In the genomic region with DNA sequence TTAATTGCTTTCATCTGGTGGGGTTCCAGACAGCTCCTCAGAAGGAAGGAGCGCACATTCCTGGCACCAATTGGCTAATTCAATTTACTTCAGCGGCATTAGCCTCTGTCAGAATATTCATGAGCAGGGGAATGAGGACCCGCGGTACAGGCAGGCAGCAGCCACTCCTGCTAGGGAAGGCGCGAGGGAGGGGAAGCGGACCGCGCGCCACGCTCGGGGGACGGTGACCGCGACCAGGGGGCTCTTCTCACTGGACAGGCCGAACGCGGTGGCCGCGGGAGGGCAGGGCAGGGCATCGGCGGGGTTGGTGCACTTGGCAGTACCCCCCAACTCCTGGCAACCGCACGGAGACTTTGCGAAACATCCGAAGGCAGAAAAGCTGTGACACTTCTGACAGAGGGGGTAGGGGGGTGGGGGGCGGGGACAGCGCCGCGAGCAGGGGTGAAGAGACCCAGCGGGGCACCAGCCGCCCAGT, we compare ENCODE assay signal across 9 cellular contexts. TPM values are rescaled to one million over a fixed set of nuclear protein-coding genes. Genes with fewer than 3 reads are reported as not detected.
A peak's percentile ranks its signal among the peaks of the same experiment; 100 is the strongest.
DNase-seq lines count a peak whose midpoint lies in the region; ATAC-seq and TF ChIP-seq lines count a peak whose summit lies in the region.
"Had no signal": no experiment of that assay in that cellular context is flagged by ENCODE, and none has a peak within 500 bp of the region (broad histone marks: within the 10 kb centered on the region; RNA-seq: fewer than 3 reads in every experiment).

A gene (plus strand): TSS at position 160 of the 475 bp plus-strand sequence.

- peaks cover 43% of the 10 kb centered on the region for H3K27me3 ChIP-seq in HUES64 (ENCODE audit: insufficient read depth, low read length)

- H3K9me3 ChIP-seq in HUES64 (ENCODE audit: insufficient read depth, low read depth, low read length) = no peaks in the 10 kb centered on the region

- peak within 1 kb of the TSS; percentile 35 for H3K4me3 Mint-ChIP-seq in stimulated activated effector memory CD8-positive, alpha-beta T cell treated with anti-CD3 and anti-CD28 coated beads, Interleukin-12 subunit alpha, Interleukin-12 subunit beta, amount 100 ng/mL, for 72 hours

- DNase-seq in choroid plexus epithelial cell (ENCODE audit: low read depth) = no peak
- DNase-seq in iris pigment epithelial cell (ENCODE audit: low read depth) = peak; percentile 20
- no peak for DNase-seq in stimulated activated effector memory CD8-positive, alpha-beta T cell treated with anti-CD3 and anti-CD28 coated beads, Interleukin-12 subunit alpha, Interleukin-12 subunit beta, amount 100 ng/mL, for 72 hours (ENCODE audit: low spot score in 2 of 2)
- no peak for DNase-seq in NCI-H2107 treated with DMSO at 0.1 percent for 48 hours (lab: John Stamatoyannopoulos, UW; ENCODE audit: unreplicated experiment)
- no peak for DNase-seq in dedifferentiated amniotic fluid mesenchymal stem cell (ENCODE audit: extremely low spot score)
- DNase-seq: naive B cell had no signal

- H3K36me3 ChIP-seq in HUES64 (ENCODE audit: insufficient read depth, low read length) = no peaks in the 10 kb centered on the region

- no peak within 1 kb of the TSS for H3K27ac Mint-ChIP-seq in stimulated activated effector memory CD8-positive, alpha-beta T cell treated with anti-CD3 and anti-CD28 coated beads, Interleukin-12 subunit alpha, Interleukin-12 subunit beta, amount 100 ng/mL, for 72 hours
- H3K27ac Mint-ChIP-seq: naive B cell had no signal

- H3K9me3 Mint-ChIP-seq in stimulated activated effector memory CD8-positive, alpha-beta T cell treated with anti-CD3 and anti-CD28 coated beads, Interleukin-12 subunit alpha, Interleukin-12 subunit beta, amount 100 ng/mL, for 72 hours = peaks cover 2% of the 10 kb centered on the region

- no peak for TF ChIP-seq CTCF in choroid plexus epithelial cell (conservative IDR thresholded peaks at IDR 0.05; ENCODE audit: low read depth, low read length)

- ATAC-seq in stimulated activated effector memory CD8-positive, alpha-beta T cell treated with anti-CD3 and anti-CD28 coated beads, Interleukin-12 subunit alpha, Interleukin-12 subunit beta, amount 100 ng/mL, for 72 hours = no peak
- ATAC-seq in HG02759 (IDR thresholded peaks at IDR 0.05; ENCODE audit: unreplicated experiment) (no peak), HG02981 (IDR thresholded peaks at IDR 0.05; ENCODE audit: unreplicated experiment) (no peak)

- no peaks in the 10 kb centered on the region for H3K36me3 Mint-ChIP-seq in stimulated activated effector memory CD8-positive, alpha-beta T cell treated with anti-CD3 and anti-CD28 coated beads, Interleukin-12 subunit alpha, Interleukin-12 subunit beta, amount 100 ng/mL, for 72 hours
- H3K36me3 Mint-ChIP-seq: naive B cell had no signal

- no peak within 1 kb of the TSS for H3K27ac ChIP-seq in HUES64 (ENCODE audit: low read depth, low read length)

- H3K4me3 ChIP-seq in HUES64 (ENCODE audit: low read length) (peak within 1 kb of the TSS; percentile 72), choroid plexus epithelial cell (ENCODE audit: low read depth, low read length) (peak within 1 kb of the TSS; percentile 48)

- H3K9ac ChIP-seq in HUES64 (ENCODE audit: low read depth, low read length) = peak within 1 kb of the TSS; percentile 43; the same call in 1 of the 2 replicates

- H3K4me1 ChIP-seq in HUES64 (ENCODE audit: insufficient read depth, low read length) = no peaks in the 10 kb centered on the region; the same call in 1 of the 2 replicates

- no peaks in the 10 kb centered on the region for H3K4me1 Mint-ChIP-seq in stimulated activated effector memory CD8-positive, alpha-beta T cell treated with anti-CD3 and anti-CD28 coated beads, Interleukin-12 subunit alpha, Interleukin-12 subunit beta, amount 100 ng/mL, for 72 hours

- WGBS in HUES64 = 2% methylated on average over 32 of the region's 32 CpGs

RNA-seq across cellular contexts. Expression of the gene that starts here (rescaled TPM):
- 1.2 TPM for polyA plus RNA-seq in HUES64 (2013, experiment 1 of 2)
- polyA plus RNA-seq in HUES64 (2013, experiment 2 of 2) = 4.0 TPM
